10 cellular contexts compared by ENCODE assay signal in the genomic region with DNA sequence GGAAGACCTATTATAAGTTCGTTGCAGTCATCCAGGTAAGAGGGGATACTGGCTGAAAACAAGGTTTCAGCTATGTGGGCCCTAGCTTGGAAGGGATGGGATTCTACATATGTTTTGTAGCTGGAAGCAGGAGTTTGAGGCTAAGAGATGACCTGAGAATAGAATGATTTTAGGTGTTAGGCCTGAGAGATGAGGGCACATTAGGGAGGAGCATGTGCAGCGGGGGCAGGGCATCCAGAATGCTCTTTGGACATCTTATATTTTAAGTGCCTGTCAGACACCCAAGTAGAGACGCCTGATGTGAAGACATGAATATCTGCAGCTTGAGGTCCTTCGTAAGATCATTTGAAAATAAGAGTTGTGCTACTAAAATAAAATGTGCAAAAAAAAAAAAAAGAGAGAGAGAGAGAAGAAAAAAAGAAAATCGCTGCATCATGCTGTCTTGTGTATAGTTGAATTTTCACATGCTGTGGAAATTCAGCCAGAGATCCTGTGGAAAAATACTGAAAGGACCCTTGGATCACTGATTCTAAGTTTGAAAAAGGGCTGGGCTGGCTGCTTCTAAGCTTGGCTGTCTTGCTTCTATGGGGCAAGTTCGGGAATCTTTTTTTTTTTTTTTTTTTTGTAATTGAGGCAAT.
DNase-seq lines count a peak whose midpoint lies in the region; ATAC-seq and TF ChIP-seq lines count a peak whose summit lies in the region.
"Had no signal": no experiment of that assay in that cellular context is flagged by ENCODE, and none has a peak within 500 bp of the region (broad histone marks: within the 10 kb centered on the region; RNA-seq: fewer than 3 reads in every experiment).

No MANE protein-coding gene starts in this region.

- no peaks in the 10 kb centered on the region for H3K36me3 ChIP-seq in upper lobe of right lung
- no peaks in the 10 kb centered on the region for H3K36me3 ChIP-seq in aorta (ENCODE audit: control insufficient read depth in 1 of 2, insufficient read depth in 2 of 2, low read length in 1 of 2)

- no peaks in the 10 kb centered on the region for H3K27me3 Mint-ChIP-seq in stimulated activated naive CD8-positive, alpha-beta T cell treated with anti-CD3 and anti-CD28 coated beads, Interleukin-15, Interleukin-2, amounts not matched to agents 100 ng/mL and 50 ng/mL, for 24 hours
- H3K27me3 Mint-ChIP-seq in activated naive CD8-positive, alpha-beta T cell treated with anti-CD3 and anti-CD28 coated beads for 36 hours: no peaks in the 10 kb centered on the region
- H3K27me3 Mint-ChIP-seq in memory B cell: peaks cover 6% of the 10 kb centered on the region

- no peaks in the 10 kb centered on the region for H3K36me3 Mint-ChIP-seq in stimulated activated naive CD8-positive, alpha-beta T cell treated with anti-CD3 and anti-CD28 coated beads, Interleukin-15, Interleukin-2, amounts not matched to agents 100 ng/mL and 50 ng/mL, for 24 hours (ENCODE audit: low read depth)
- H3K36me3 Mint-ChIP-seq in activated naive CD8-positive, alpha-beta T cell treated with anti-CD3 and anti-CD28 coated beads for 36 hours: peaks cover 14% of the 10 kb centered on the region
- H3K36me3 Mint-ChIP-seq in memory B cell: no peaks in the 10 kb centered on the region

- intact Hi-C loops in upper lobe of right lung (cut with DNase I) (no loop called here), aorta (cut with DNase I) (no loop called here)

- ATAC-seq in stimulated activated naive CD8-positive, alpha-beta T cell treated with anti-CD3 and anti-CD28 coated beads, Interleukin-15, Interleukin-2, amounts not matched to agents 100 U/mL and 50 U/mL, for 24 hours: no peak
- no peak for ATAC-seq in memory B cell (ENCODE audit: low read depth)
- no peak for ATAC-seq in upper lobe of right lung
- ATAC-seq in aorta (ENCODE audit: low FRiP score): no peak

- peak overlapping the region; percentile 42 for H3K27ac ChIP-seq in upper lobe of right lung
- no peak overlapping the region for H3K27ac ChIP-seq in aorta (ENCODE audit: low read depth in 1 of 2, low read length in 2 of 2)

- 82 to 85% methylated on average over 6 of the region's 6 CpGs for WGBS in aorta, 2 donors

- no peak for DNase-seq in stimulated activated naive CD8-positive, alpha-beta T cell treated with anti-CD3 and anti-CD28 coated beads, Interleukin-15, Interleukin-2, amounts not matched to agents 100 U/mL and 50 U/mL, for 24 hours
- DNase-seq in activated naive CD8-positive, alpha-beta T cell treated with anti-CD3 and anti-CD28 coated beads for 36 hours: no peak
- DNase-seq in memory B cell (ENCODE audit: low spot score in 2 of 2) (no peak), upper lobe of right lung (no peak), aorta (no peak), NCI-H187 (lab: John Stamatoyannopoulos, UW) (no peak)
- DNase-seq in stimulated activated naive CD4-positive, alpha-beta T cell treated with Interleukin-2 at 50 U/mL for 16 hours (lab: John Stamatoyannopoulos, UW): no peak
- DNase-seq: cerebellar nuclear complex, NCI-H2171 had no signal

- H3K9me3 ChIP-seq in upper lobe of right lung: no peaks in the 10 kb centered on the region
- H3K9me3 ChIP-seq in aorta (ENCODE audit: control insufficient read depth, low read length): no peaks in the 10 kb centered on the region

- H3K27me3 ChIP-seq in upper lobe of right lung: no peaks in the 10 kb centered on the region
- H3K27me3 ChIP-seq in aorta (ENCODE audit: control insufficient read depth in 1 of 2, insufficient read depth in 2 of 2, low read length in 1 of 2): no peaks in the 10 kb centered on the region

- H3K9me3 Mint-ChIP-seq in stimulated activated naive CD8-positive, alpha-beta T cell treated with anti-CD3 and anti-CD28 coated beads, Interleukin-15, Interleukin-2, amounts not matched to agents 100 ng/mL and 50 ng/mL, for 24 hours: no peaks in the 10 kb centered on the region
- H3K9me3 Mint-ChIP-seq in activated naive CD8-positive, alpha-beta T cell treated with anti-CD3 and anti-CD28 coated beads for 36 hours: peaks cover 9% of the 10 kb centered on the region
- H3K9me3 Mint-ChIP-seq in memory B cell: peaks cover 6% of the 10 kb centered on the region

- H3K27ac Mint-ChIP-seq in stimulated activated naive CD8-positive, alpha-beta T cell treated with anti-CD3 and anti-CD28 coated beads, Interleukin-15, Interleukin-2, amounts not matched to agents 100 ng/mL and 50 ng/mL, for 24 hours: peak overlapping the region; percentile 93
- peak overlapping the region; percentile 96 for H3K27ac Mint-ChIP-seq in activated naive CD8-positive, alpha-beta T cell treated with anti-CD3 and anti-CD28 coated beads for 36 hours
- H3K27ac Mint-ChIP-seq in memory B cell: peak overlapping the region; percentile 81

- H3K4me1 Mint-ChIP-seq in stimulated activated naive CD8-positive, alpha-beta T cell treated with anti-CD3 and anti-CD28 coated beads, Interleukin-15, Interleukin-2, amounts not matched to agents 100 ng/mL and 50 ng/mL, for 24 hours (ENCODE audit: low read depth): peaks cover 87% of the 10 kb centered on the region
- peaks cover 83% of the 10 kb centered on the region for H3K4me1 Mint-ChIP-seq in activated naive CD8-positive, alpha-beta T cell treated with anti-CD3 and anti-CD28 coated beads for 36 hours
- H3K4me1 Mint-ChIP-seq in memory B cell: peaks cover 25% of the 10 kb centered on the region

- H3K4me3 ChIP-seq in upper lobe of right lung (no peak overlapping the region), aorta (ENCODE audit: low read length in 2 of 2) (no peak overlapping the region)

- H3K4me1 ChIP-seq in upper lobe of right lung (no peaks in the 10 kb centered on the region), aorta (ENCODE audit: control insufficient read depth in 1 of 2, insufficient read depth in 2 of 2, low read length in 2 of 2) (peaks cover 0 to 5% of the 10 kb centered on the region in 2 donors)

- H3K4me3 Mint-ChIP-seq in stimulated activated naive CD8-positive, alpha-beta T cell treated with anti-CD3 and anti-CD28 coated beads, Interleukin-15, Interleukin-2, amounts not matched to agents 100 ng/mL and 50 ng/mL, for 24 hours: peak overlapping the region; percentile 83
- peak overlapping the region; percentile 79 for H3K4me3 Mint-ChIP-seq in activated naive CD8-positive, alpha-beta T cell treated with anti-CD3 and anti-CD28 coated beads for 36 hours
- no peak overlapping the region for H3K4me3 Mint-ChIP-seq in memory B cell

- no peak for TF ChIP-seq CTCF in upper lobe of right lung (IDR thresholded peaks at IDR 0.05)
